Comparison of ENCODE assay signal across 25 cellular contexts in the genomic region with DNA sequence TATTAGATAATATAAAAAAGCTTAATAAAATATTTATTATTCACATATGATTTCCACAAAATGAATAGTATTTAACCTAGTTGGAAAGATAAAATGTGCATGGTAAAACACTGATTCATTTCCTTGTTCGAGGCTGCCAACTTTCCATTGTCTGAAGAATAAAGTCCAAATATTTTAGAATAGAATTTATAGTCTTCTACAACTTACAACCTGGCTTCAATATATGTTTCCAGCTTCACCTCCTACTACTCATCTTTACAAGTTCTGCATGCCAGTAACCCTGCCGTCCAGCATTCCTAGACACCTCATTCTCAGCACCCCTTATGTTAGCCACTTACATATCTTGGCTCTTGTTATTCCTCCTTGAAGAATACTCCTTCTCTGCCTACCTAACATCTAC.
DNase-seq lines count a peak whose midpoint lies in the region; ATAC-seq and TF ChIP-seq lines count a peak whose summit lies in the region.
"Had no signal": no experiment of that assay in that cellular context is flagged by ENCODE, and none has a peak within 500 bp of the region (broad histone marks: within the 10 kb centered on the region; RNA-seq: fewer than 3 reads in every experiment).

No MANE protein-coding gene starts in this region.

- no peak for TF ChIP-seq CTCF in astrocyte of the spinal cord (IDR thresholded peaks at IDR 0.05; ENCODE audit: low read depth, low read length)

- peaks cover 4% of the 10 kb centered on the region for H3K27me3 Mint-ChIP-seq in activated naive CD8-positive, alpha-beta T cell treated with anti-CD3 and anti-CD28 coated beads for 36 hours
- H3K27me3 Mint-ChIP-seq: CD4-positive, CD25-positive, alpha-beta regulatory T cell had no signal

- H3K4me3 Mint-ChIP-seq in activated naive CD8-positive, alpha-beta T cell treated with anti-CD3 and anti-CD28 coated beads for 36 hours = no peak overlapping the region
- H3K4me3 Mint-ChIP-seq: activated naive CD4-positive, alpha-beta T cell treated with anti-CD3 and anti-CD28 coated beads, Interleukin-2, amount 50 U/mL, for 24 hours; CD4-positive, CD25-positive, alpha-beta regulatory T cell; nephron progenitor cell; stimulated activated naive CD8-positive, alpha-beta T cell treated with anti-CD3 and anti-CD28 coated beads, Interleukin-15, Interleukin-2, amounts not matched to agents 100 ng/mL and 50 ng/mL, for 24 hours; WTC11 had no signal

- WGBS in mesenchymal stem cell = 78% methylated on average over 2 of the region's 2 CpGs

- no peak overlapping the region for H2AK5ac ChIP-seq in mesenchymal stem cell (ENCODE audit: low read length, severe bottlenecking)

- in situ Hi-C loops in astrocyte of the spinal cord (cut with HindIII; ENCODE audit: low sequenced_read_pairs) = no loop called here

- no peaks in the 10 kb centered on the region for H3K9me3 ChIP-seq in mesenchymal stem cell (ENCODE audit: control insufficient read depth, low read length)
- H3K9me3 ChIP-seq: gastrocnemius medialis, mucosa of descending colon, sigmoid colon, transverse colon had no signal

- no peak overlapping the region for H4K8ac ChIP-seq in mesenchymal stem cell (ENCODE audit: low read length)

- ATAC-seq in GM21576 (IDR thresholded peaks at IDR 0.05; ENCODE audit: unreplicated experiment) (no peak), HG03175 (IDR thresholded peaks at IDR 0.05; ENCODE audit: unreplicated experiment) (no peak)
- ATAC-seq: gastrocnemius medialis, mucosa of descending colon, WTC11 had no signal

- no peak overlapping the region for H2BK12ac ChIP-seq in mesenchymal stem cell (ENCODE audit: low read length in 2 of 2)

- H3K4ac ChIP-seq in mesenchymal stem cell (ENCODE audit: low read depth in 1 of 2, low read length in 2 of 2) = no peak overlapping the region

- H3K14ac ChIP-seq in mesenchymal stem cell (ENCODE audit: low read length in 2 of 2) = no peak overlapping the region

- H3K36me3 Mint-ChIP-seq in activated naive CD8-positive, alpha-beta T cell treated with anti-CD3 and anti-CD28 coated beads for 36 hours = no peaks in the 10 kb centered on the region
- H3K36me3 Mint-ChIP-seq: activated naive CD4-positive, alpha-beta T cell treated with anti-CD3 and anti-CD28 coated beads, Interleukin-2, amount 50 U/mL, for 24 hours; CD4-positive, CD25-positive, alpha-beta regulatory T cell; WTC11 had no signal

- no peak overlapping the region for H3K27ac ChIP-seq in mesenchymal stem cell (ENCODE audit: low read length, poor library complexity, severe bottlenecking)
- H3K27ac ChIP-seq: gastrocnemius medialis, parathyroid adenoma, sigmoid colon, transverse colon had no signal

- H3K36me3 ChIP-seq in mesenchymal stem cell (ENCODE audit: control insufficient read depth in 1 of 2, insufficient read depth in 2 of 2, low read depth in 1 of 2, low read length in 2 of 2) = no peaks in the 10 kb centered on the region
- H3K36me3 ChIP-seq: gastrocnemius medialis, sigmoid colon, transverse colon had no signal

- no peak overlapping the region for H2BK5ac ChIP-seq in mesenchymal stem cell (ENCODE audit: low read depth, low read length, poor library complexity, severe bottlenecking)

- H3K4me1 ChIP-seq in mesenchymal stem cell (ENCODE audit: control insufficient read depth, insufficient read depth, low read depth, low read length) = no peaks in the 10 kb centered on the region
- H3K4me1 ChIP-seq: gastrocnemius medialis, parathyroid adenoma had no signal

- no peaks in the 10 kb centered on the region for H3K27me3 ChIP-seq in mesenchymal stem cell (ENCODE audit: control insufficient read depth in 1 of 2, insufficient read depth in 1 of 2, low read length in 2 of 2)
- H3K27me3 ChIP-seq: gastrocnemius medialis, sigmoid colon, transverse colon had no signal

- H2AFZ ChIP-seq in mesenchymal stem cell (ENCODE audit: low read depth, low read length) = no peak overlapping the region
- H2AFZ ChIP-seq: parathyroid adenoma had no signal

- H2BK120ac ChIP-seq in mesenchymal stem cell (ENCODE audit: low read depth, low read length) = no peak overlapping the region

- H3K23ac ChIP-seq in mesenchymal stem cell (ENCODE audit: low read length in 2 of 2) = no peak overlapping the region

- no peak overlapping the region for H3K4me2 ChIP-seq in mesenchymal stem cell (ENCODE audit: low read length, poor library complexity, severe bottlenecking)

- no peak overlapping the region for H2BK15ac ChIP-seq in mesenchymal stem cell (ENCODE audit: low read depth, poor library complexity, severe bottlenecking)

- DNase-seq in ELR (ENCODE audit: low read depth) (peak; percentile 21), NCI-H226 (peak; percentile 60), astrocyte of the spinal cord (ENCODE audit: low read depth, low spot score) (peak; percentile 30), mesenchymal stem cell (no peak)
- no peak for DNase-seq in activated naive CD8-positive, alpha-beta T cell treated with anti-CD3 and anti-CD28 coated beads for 36 hours
- DNase-seq in activated CD4-positive, alpha-beta T cell treated with anti-CD3 and anti-CD28 coated beads, Interleukin-2, amount 50 U/mL, for 1 hour = no peak
- DNase-seq: activated CD4-positive, alpha-beta T cell treated with anti-CD3 and anti-CD28 coated beads, Interleukin-2, amount 50 U/mL, for 4 hours; aorta; CD4-positive, CD25-positive, alpha-beta regulatory T cell; gastrocnemius medialis; hypothalamus; mucosa of descending colon; NCI-H1417 treated with DMSO at 0.1 percent for 48 hours; NCI-H510A treated with DMSO at 0.1 percent for 48 hours; nephron progenitor cell; NK-92 treated with Interleukin-12 subunit alpha and Interleukin-12 subunit beta, amount 100 ng/mL, for 24 hours; sigmoid colon; T-helper 9 cell; transverse colon had no signal

- H3K18ac ChIP-seq in mesenchymal stem cell (ENCODE audit: low read depth in 1 of 2, low read length in 2 of 2) = no peak overlapping the region

- H3K4me3 ChIP-seq in astrocyte of the spinal cord (ENCODE audit: low read depth, low read length) (no peak overlapping the region), mesenchymal stem cell (ENCODE audit: insufficient read depth in 1 of 2, low read depth in 1 of 2, low read length in 2 of 2) (peak overlapping the region in 1 of 2 experiments; percentile 67)
- H3K4me3 ChIP-seq: mucosa of descending colon, sigmoid colon, transverse colon had no signal

- peak overlapping the region; percentile 77 for H3K9ac ChIP-seq in mesenchymal stem cell (ENCODE audit: low read length)
- H3K9ac ChIP-seq: parathyroid adenoma had no signal

- no peak overlapping the region for H3K27ac Mint-ChIP-seq in activated naive CD8-positive, alpha-beta T cell treated with anti-CD3 and anti-CD28 coated beads for 36 hours
- H3K27ac Mint-ChIP-seq: activated naive CD4-positive, alpha-beta T cell treated with anti-CD3 and anti-CD28 coated beads, Interleukin-2, amount 50 U/mL, for 24 hours; CD4-positive, CD25-positive, alpha-beta regulatory T cell; nephron progenitor cell; stimulated activated naive CD8-positive, alpha-beta T cell treated with anti-CD3 and anti-CD28 coated beads, Interleukin-15, Interleukin-2, amounts not matched to agents 100 ng/mL and 50 ng/mL, for 24 hours; WTC11 had no signal

- H3K79me1 ChIP-seq in mesenchymal stem cell (replicated peaks; ENCODE audit: low read length, poor library complexity, severe bottlenecking) = no peaks in the 10 kb centered on the region

- H4K91ac ChIP-seq in mesenchymal stem cell (ENCODE audit: low read length) = no peak overlapping the region

- H3K9me3 Mint-ChIP-seq in activated naive CD8-positive, alpha-beta T cell treated with anti-CD3 and anti-CD28 coated beads for 36 hours = no peaks in the 10 kb centered on the region
- H3K9me3 Mint-ChIP-seq: activated naive CD4-positive, alpha-beta T cell treated with anti-CD3 and anti-CD28 coated beads, Interleukin-2, amount 50 U/mL, for 24 hours; nephron progenitor cell; stimulated activated naive CD8-positive, alpha-beta T cell treated with anti-CD3 and anti-CD28 coated beads, Interleukin-15, Interleukin-2, amounts not matched to agents 100 ng/mL and 50 ng/mL, for 24 hours; WTC11 had no signal

- no peaks in the 10 kb centered on the region for H3K4me1 Mint-ChIP-seq in activated naive CD8-positive, alpha-beta T cell treated with anti-CD3 and anti-CD28 coated beads for 36 hours
- H3K4me1 Mint-ChIP-seq: activated naive CD4-positive, alpha-beta T cell treated with anti-CD3 and anti-CD28 coated beads, Interleukin-2, amount 50 U/mL, for 24 hours; CD4-positive, CD25-positive, alpha-beta regulatory T cell; nephron progenitor cell; WTC11 had no signal

Comparison
In these comparisons a context has a peak if more than half of its experiments do, and no peak if none do; other contexts are left out.
1. DNase-seq: peak in ELR (single experiment), NCI-H226 (single experiment) and astrocyte of the spinal cord (single experiment); none in mesenchymal stem cell (single experiment), activated naive CD8-positive, alpha-beta T cell treated with anti-CD3 and anti-CD28 coated beads for 36 hours (single experiment) and activated CD4-positive, alpha-beta T cell treated with anti-CD3 and anti-CD28 coated beads, Interleukin-2, amount 50 U/mL, for 1 hour (single experiment).